Comparison of ENCODE assay signal across 23 cellular contexts in genomic region chr5:73125289-73125688, GRCh38. TPM values are rescaled to one million over a fixed set of nuclear protein-coding genes. Genes with fewer than 3 reads are reported as not detected.
DNase-seq lines count a peak whose midpoint lies in the region; ATAC-seq and TF ChIP-seq lines count a peak whose summit lies in the region.
"Had no signal": no experiment of that assay in that cellular context is flagged by ENCODE, and none has a peak within 500 bp of the region (broad histone marks: within the 10 kb centered on the region; RNA-seq: fewer than 3 reads in every experiment).

No MANE protein-coding gene starts in this region.

- no peak overlapping the region for H3K9ac ChIP-seq in colonic mucosa (ENCODE audit: low read depth in 2 of 2, low read length in 2 of 2)
- H3K9ac ChIP-seq: BLaER1 treated with 17β-estradiol and CSF1 and Interleukin-3, amounts not matched to agents 10 nM and 100 nM had no signal

- TF ChIP-seq CTCF in colonic mucosa (IDR thresholded peaks at IDR 0.05) (no peak), osteocyte (IDR thresholded peaks at IDR 0.05) (no peak), transverse colon (IDR thresholded peaks at IDR 0.05) (no peak), left ventricle myocardium inferior (IDR thresholded peaks at IDR 0.05; ENCODE audit: borderline replicate concordance) (no peak)

- in situ Hi-C loops in transverse colon (cut with MboI; ENCODE audit: low pct_ligation_motif_present in 1 of 4, low pct_unique_long_range_greater_than_20kb in 1 of 4, low sequenced_read_pairs in 3 of 4), result no loop called here

- intact Hi-C loops in colonic mucosa (cut with DNase I) (no loop called here), left colon (cut with DNase I, micrococcal nuclease) (no loop called here), transverse colon (cut with DNase I; ENCODE audit: low total_unique reads) (no loop called here), left ventricle myocardium inferior (cut with micrococcal nuclease) (no loop called here)

- no peak overlapping the region for H3K27ac Mint-ChIP-seq in osteocyte (ENCODE audit: unreplicated experiment)
- H3K27ac Mint-ChIP-seq: CD14-positive monocyte; CD4-positive, alpha-beta T cell; GM23338; H9; HFFc6 had no signal

- H3K9me3 Mint-ChIP-seq in osteocyte (ENCODE audit: unreplicated experiment), result no peaks in the 10 kb centered on the region
- H3K9me3 Mint-ChIP-seq: CD4-positive, alpha-beta T cell; CD8-positive, alpha-beta memory T cell; GM23338; HFFc6 had no signal

- peak; percentile 75 for DNase-seq in colonic mucosa
- peak; percentile 53 to 64 for DNase-seq in left colon
- peak; percentile 36 for DNase-seq in osteocyte (ENCODE audit: extremely low spot score, unreplicated experiment)
- peak; percentile 59 for DNase-seq in transverse colon
- no peak for DNase-seq in erythroblast (lab: John Stamatoyannopoulos, UW)
- no peak for DNase-seq in NCI-H446 (lab: John Stamatoyannopoulos, UW)
- DNase-seq in left ventricle myocardium inferior, result no peak
- DNase-seq: 8988T; ACHN; AML-193; BE2C; CD4-positive, alpha-beta T cell; CD8-positive, alpha-beta memory T cell; DMS53; DND-41; H9; HFFc6 had no signal

- H3K4me3 ChIP-seq in colonic mucosa (no peak overlapping the region), transverse colon (no peak overlapping the region), left ventricle myocardium inferior (no peak overlapping the region)
- H3K4me3 ChIP-seq: A549; BLaER1 treated with 17β-estradiol and CSF1 and Interleukin-3, amounts not matched to agents 10 nM and 100 nM; GM23338 had no signal

- H3K27me3 Mint-ChIP-seq in osteocyte (ENCODE audit: unreplicated experiment), result no peaks in the 10 kb centered on the region

- peaks cover 45% of the 10 kb centered on the region for H3K4me1 Mint-ChIP-seq in osteocyte (ENCODE audit: unreplicated experiment)

- H3K9me3 ChIP-seq in colonic mucosa, result no peaks in the 10 kb centered on the region
- no peaks in the 10 kb centered on the region for H3K9me3 ChIP-seq in transverse colon
- no peaks in the 10 kb centered on the region for H3K9me3 ChIP-seq in left ventricle myocardium inferior (replicated peaks)
- H3K9me3 ChIP-seq: A549, BE2C had no signal

- TF ChIP-seq EP300 in transverse colon (IDR thresholded peaks at IDR 0.05; ENCODE audit: low read depth), result no peak

- WGBS in transverse colon (ENCODE audit: low coverage in 1 of 2), 2 donors, result 70% methylated on average over 4 of the region's 4 CpGs; no CpG with 5 or more reads in 1 of the 2 donors

- H3K27me3 ChIP-seq in colonic mucosa, result no peaks in the 10 kb centered on the region
- H3K27me3 ChIP-seq in transverse colon, result peaks cover 10% of the 10 kb centered on the region
- peaks cover 62% of the 10 kb centered on the region for H3K27me3 ChIP-seq in left ventricle myocardium inferior (ENCODE audit: low read depth)
- H3K27me3 ChIP-seq: BLaER1 treated with 17β-estradiol and CSF1 and Interleukin-3, amounts not matched to agents 10 nM and 100 nM had no signal

- H3K27ac ChIP-seq in colonic mucosa (peak overlapping the region; percentile 11), transverse colon (peak overlapping the region in 3 of 4 donors; percentile 0 to 19 (median 8)), left ventricle myocardium inferior (replicated peaks) (no peak overlapping the region)
- H3K27ac ChIP-seq: A549 had no signal

- H3K4me1 ChIP-seq in colonic mucosa (peaks cover 5% of the 10 kb centered on the region), transverse colon (peaks cover 0 to 40% (median 20%) of the 10 kb centered on the region in 4 donors), left ventricle myocardium inferior (peaks cover 8% of the 10 kb centered on the region)
- H3K4me1 ChIP-seq: BE2C had no signal

- H3K36me3 ChIP-seq in colonic mucosa (no peaks in the 10 kb centered on the region), transverse colon (no peaks in the 10 kb centered on the region), left ventricle myocardium inferior (no peaks in the 10 kb centered on the region)
- H3K36me3 ChIP-seq: BE2C; BLaER1 treated with 17β-estradiol and CSF1 and Interleukin-3, amounts not matched to agents 10 nM and 100 nM had no signal

- peaks cover 52% of the 10 kb centered on the region for H3K36me3 Mint-ChIP-seq in osteocyte (ENCODE audit: unreplicated experiment)

- H3K4me3 Mint-ChIP-seq in osteocyte (ENCODE audit: unreplicated experiment), result no peak overlapping the region
- H3K4me3 Mint-ChIP-seq: CD14-positive monocyte; CD4-positive, alpha-beta T cell; GM23338; H9; HFFc6 had no signal

- ATAC-seq in left colon, result peak; percentile 67
- ATAC-seq: A549, GM23338, HCT116 had no signal

- TF ChIP-seq POLR2A in transverse colon (IDR thresholded peaks at IDR 0.05), result no peak
- TF ChIP-seq POLR2A in erythroblast (IDR thresholded peaks at IDR 0.05; ENCODE audit: low read length), result no peak

RNA-seq across cellular contexts. Expression of gene TMEM171, which starts 4.9 kb away (rescaled TPM):
- total RNA-seq in colonic mucosa, result 100 to 1,000 TPM in 1 of 2 donors, 10 to 100 TPM in 1; 69.3 to 121 TPM
- total RNA-seq in left colon, result 100 to 1,000 TPM in 1 of 2 donors, 10 to 100 TPM in 1; 77.4 to 104 TPM
- total RNA-seq in osteocyte, result 31.8 and 38.1 TPM in 2 replicates
- total RNA-seq in transverse colon, result 100 to 1,000 TPM in 2 of 4 donors, 10 to 100 TPM in 2; 32.8 to 179 (median 114) TPM
- total RNA-seq in left ventricle myocardium inferior, result not detected
- total RNA-seq: CD4-positive, alpha-beta T cell; CD8-positive, alpha-beta memory T cell had no signal

RNA-seq across cellular contexts. Expression of gene TMEM174, which starts 47.7 kb away (rescaled TPM):
- total RNA-seq in colonic mucosa, result not detected
- not detected for total RNA-seq in left colon
- not detected in 2 replicates for total RNA-seq in osteocyte
- under 1 TPM in 1 of 4 donors, not detected in 3; 0.64 TPM for total RNA-seq in transverse colon
- total RNA-seq in left ventricle myocardium inferior, result not detected
- total RNA-seq: CD4-positive, alpha-beta T cell; CD8-positive, alpha-beta memory T cell; GM23338; H4; H9; HFFc6 had no signal

Comparison
In these comparisons a context has a peak if more than half of its experiments do, and no peak if none do; other contexts are left out.
1. DNase-seq: peak in colonic mucosa (single experiment), left colon (2 of 2), osteocyte (single experiment) and transverse colon (single experiment); none in erythroblast (0 of 2), NCI-H446 (0 of 2) and left ventricle myocardium inferior (single experiment).
2. RNA of gene TMEM171, which starts 4.9 kb away (total RNA-seq): 32.8 to 179 TPM in transverse colon, 69.3 to 121 TPM in colonic mucosa, 77.4 to 104 TPM in left colon and 31.8 to 38.1 TPM in osteocyte; not detected in left ventricle myocardium inferior (single experiment); every median in the first group is over 10 times any median in the second.